In the genomic region with DNA sequence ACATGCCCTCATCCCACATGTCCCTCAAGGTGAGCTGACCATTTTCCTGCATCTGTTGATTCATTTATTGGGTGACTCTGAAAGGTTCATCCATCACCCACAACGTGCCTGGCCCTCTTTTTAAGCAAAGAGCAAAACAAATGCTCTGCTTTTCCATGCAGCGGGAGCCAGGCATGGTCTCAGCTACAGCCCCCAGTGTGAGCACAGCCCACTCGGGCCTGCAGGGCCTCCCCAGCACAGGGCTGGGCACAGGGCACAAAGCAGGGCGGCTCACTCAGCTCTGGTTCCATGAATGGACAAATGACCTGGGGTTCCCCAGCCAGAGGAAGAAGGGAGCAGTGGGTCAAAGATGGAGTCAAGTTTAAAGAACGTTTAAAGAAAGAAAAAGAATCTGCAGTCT, we compare ENCODE assay signal across 26 cellular contexts. TPM values are rescaled to one million over a fixed set of nuclear protein-coding genes. Genes with fewer than 3 reads are reported as not detected.
"Had no signal": no experiment of that assay in that cellular context is flagged by ENCODE, and none has a peak within 500 bp of the region (broad histone marks: within the 10 kb centered on the region; RNA-seq: fewer than 3 reads in every experiment).

No MANE protein-coding gene starts in this region.

- ATAC-seq: activated CD8-positive, alpha-beta T cell treated with anti-CD3 and anti-CD28 coated beads for 36 hours; activated naive CD4-positive, alpha-beta T cell treated with anti-CD3 and anti-CD28 coated beads, Interleukin-2, amount 50 U/mL, for 72 hours; activated T-cell treated with anti-CD3 and anti-CD28 coated beads, Interleukin-2, amount 50 U/mL, for 72 hours; activated T-helper 17 cell treated with anti-CD3 and anti-CD28 coated beads, Interleukin-2, amount 50 U/mL, for 72 hours; Panc1 had no signal

- DNase-seq: activated CD4-positive, alpha-beta T cell treated with anti-CD3 and anti-CD28 coated beads, Interleukin-2, amount 10 ng/mL, durations not matched to agents 24 days and 14 days; activated CD4-positive, alpha-beta T cell treated with anti-CD3 and anti-CD28 coated beads, Interleukin-2, amount 50 U/mL, for 4 hours; activated CD8-positive, alpha-beta T cell treated with anti-CD3 and anti-CD28 coated beads for 36 hours; activated naive CD4-positive, alpha-beta T cell treated with Interleukin-2 at 50 U/mL for 16 hours; activated T-cell treated with anti-CD3 and anti-CD28 coated beads, Interleukin-2, amount 50 U/mL, for 1 hour; activated T-cell treated with anti-CD3 and anti-CD28 coated beads, Interleukin-2, amount 50 U/mL, for 72 hours; adrenal gland; Karpas-422; KBM-7; NCI-H1048; NCI-H1105 treated with DMSO at 0.1 percent for 48 hours; NCI-H1436; NCI-H1694; NCI-H1930; NCI-H2081 treated with DMSO at 0.1 percent for 48 hours; NCI-H345; NCI-H524 treated with DMSO at 0.1 percent for 48 hours; SHP77 treated with DMSO at 0.1 percent for 48 hours; SK-N-SH had no signal

- H3K27me3 ChIP-seq: adrenal gland had no signal

- H3K36me3 ChIP-seq: adrenal gland, SJSA1 had no signal

- H3K9me3 ChIP-seq: adrenal gland, SJSA1, SK-N-SH had no signal

- H3K27ac ChIP-seq: adrenal gland, SJSA1 had no signal

- H3K4me1 ChIP-seq: SJSA1 had no signal

- H3K4me3 ChIP-seq: adrenal gland, SJSA1 had no signal

RNA-seq across cellular contexts. Expression of gene OTOS, which starts 24.1 kb away (rescaled TPM):
- total RNA-seq: activated CD4-positive, alpha-beta T cell treated with anti-CD3 and anti-CD28 coated beads, Interleukin-2, amount 10 ng/mL, durations not matched to agents 24 days and 14 days; activated CD8-positive, alpha-beta memory T cell treated with anti-CD3 and anti-CD28 coated beads for 36 hours; activated CD8-positive, alpha-beta T cell treated with anti-CD3 and anti-CD28 coated beads for 36 hours; activated naive CD4-positive, alpha-beta T cell treated with anti-CD3 and anti-CD28 coated beads, Interleukin-2, amount 50 U/mL, for 72 hours; activated T-cell treated with anti-CD3 and anti-CD28 coated beads, Interleukin-2, amount 50 U/mL, for 72 hours; activated T-helper 17 cell treated with anti-CD3 and anti-CD28 coated beads, Interleukin-2, amount 50 U/mL, for 72 hours; adrenal gland; MCF 10A; NCI-H460; SJSA1 had no signal
